ENCODE assay signal across 14 cellular contexts in genomic region chr9:94140418-94140780, GRCh38. TPM values are rescaled to one million over a fixed set of nuclear protein-coding genes. Genes with fewer than 3 reads are reported as not detected.
A peak's percentile ranks its signal among the peaks of the same experiment; 100 is the strongest.
DNase-seq lines count a peak whose midpoint lies in the region; ATAC-seq, FAIRE-seq and TF ChIP-seq lines count a peak whose summit lies in the region.
"Had no signal": no experiment of that assay in that cellular context is flagged by ENCODE, and none has a peak within 500 bp of the region (broad histone marks: within the 10 kb centered on the region; RNA-seq: fewer than 3 reads in every experiment).

No MANE protein-coding gene starts in this region.

- CTCF ChIA-PET in A549 (lab: Yijun Ruan, JAX), result interaction anchor here (1.1 to 1.7 kb wide), 3 partner anchors 19 to 72 kb away, joined by 3 to 7 read pairs (median 4); no protein-coding TSS in a partner anchor

- POLR2A ChIA-PET in A549 (lab: Yijun Ruan, JAX), result interaction anchor here (2.0 kb wide), 1 partner anchor 25 kb away, joined by 25 read pairs; no protein-coding TSS in a partner anchor

- H3K9me3 ChIP-seq in A549 (no peaks in the 10 kb centered on the region), adipocyte (ENCODE audit: control insufficient read depth, low read length) (no peaks in the 10 kb centered on the region)
- H3K9me3 ChIP-seq: BE2C had no signal

- TF ChIP-seq RAD21 in A549 (conservative IDR thresholded peaks at IDR 0.05 in 1 of 2, IDR thresholded peaks at IDR 0.05 in 1 of 2), result no peak

- WGBS in A549 (ENCODE audit: missing lambda C conversion rate), result 44% methylated on average over 4 of the region's 4 CpGs

- DNase-seq in A549 (ENCODE audit: low read depth in 1 of 2, low spot score in 1 of 2) (no peak), adipocyte (ENCODE audit: low read depth) (no peak), fibroblast of pulmonary artery (ENCODE audit: low read depth) (no peak), NCI-H2171 treated with DMSO at 0.1 percent for 48 hours (lab: John Stamatoyannopoulos, UW) (no peak)
- DNase-seq: activated CD4-positive, alpha-beta T cell treated with anti-CD3 and anti-CD28 coated beads, Interleukin-2, amount 10 ng/mL, durations not matched to agents 24 days and 14 days; naive thymus-derived CD4-positive, alpha-beta T cell; NCI-H1105; NCI-H69; stimulated activated naive CD4-positive, alpha-beta T cell treated with Interleukin-2 at 50 U/mL for 16 hours had no signal

- H3K4me3 ChIP-seq in A549, result no peak overlapping the region
- peak overlapping the region; percentile 63 for H3K4me3 ChIP-seq in adipocyte (ENCODE audit: low read length)
- H3K4me3 ChIP-seq in fibroblast of pulmonary artery (replicated peaks; ENCODE audit: low read depth, low read length), result peak overlapping the region; percentile 25
- H3K4me3 ChIP-seq in rectal smooth muscle tissue (ENCODE audit: low read length), result no peak overlapping the region

- peak overlapping the region; percentile 61 for H3K4me2 ChIP-seq in A549

- no peak for TF ChIP-seq CTCF in A549 (IDR thresholded peaks at IDR 0.05)
- TF ChIP-seq CTCF in fibroblast of pulmonary artery (IDR thresholded peaks at IDR 0.05; ENCODE audit: low read length, missing control alignments), result no peak

- TF ChIP-seq POLR2A in A549 (IDR thresholded peaks at IDR 0.05; ENCODE audit: low read length) (no peak), GM18505 (IDR thresholded peaks at IDR 0.05; ENCODE audit: borderline replicate concordance, extremely low read depth, insufficient read depth, insufficient read length) (no peak)

- H3K27ac ChIP-seq in A549, result peak overlapping the region; percentile 77 to 88
- H3K27ac ChIP-seq in rectal smooth muscle tissue (ENCODE audit: low read depth, low read length), result peak overlapping the region; percentile 83

- no peaks in the 10 kb centered on the region for H3K36me3 ChIP-seq in adipocyte (ENCODE audit: control insufficient read depth, insufficient read depth, low read length, severe bottlenecking)
- H3K36me3 ChIP-seq in rectal smooth muscle tissue (ENCODE audit: control insufficient read depth, insufficient read depth, low read length), result no peaks in the 10 kb centered on the region
- H3K36me3 ChIP-seq: BE2C had no signal

- H3K9ac ChIP-seq in adipocyte (ENCODE audit: low read length) (peak overlapping the region; percentile 69), rectal smooth muscle tissue (ENCODE audit: low read length) (no peak overlapping the region)

- TF ChIP-seq EP300 in A549 (IDR thresholded peaks at IDR 0.05), result no peak

- H3K27me3 ChIP-seq in adipocyte (replicated peaks; ENCODE audit: control insufficient read depth, insufficient read depth, low read length), result no peaks in the 10 kb centered on the region
- H3K27me3 ChIP-seq in rectal smooth muscle tissue (ENCODE audit: control insufficient read depth, insufficient read depth, low read length), result no peaks in the 10 kb centered on the region
- H3K27me3 ChIP-seq: BE2C had no signal

- H3K4me1 ChIP-seq in A549, result peaks cover 26% of the 10 kb centered on the region
- peaks cover 50% of the 10 kb centered on the region for H3K4me1 ChIP-seq in adipocyte (ENCODE audit: control insufficient read depth, insufficient read depth, low read length)
- H3K4me1 ChIP-seq in rectal smooth muscle tissue (ENCODE audit: control insufficient read depth, insufficient read depth, low read length), result peaks cover 15% of the 10 kb centered on the region

- ATAC-seq in A549 (no peak), HG02885 (IDR thresholded peaks at IDR 0.05; ENCODE audit: poor library complexity, unreplicated experiment) (no peak), GM18505 (IDR thresholded peaks at IDR 0.05; ENCODE audit: unreplicated experiment) (no peak), GM18909 (IDR thresholded peaks at IDR 0.05; ENCODE audit: poor library complexity, unreplicated experiment) (no peak)
- ATAC-seq: naive thymus-derived CD4-positive, alpha-beta T cell had no signal

- no peak for FAIRE-seq in A549 (lab: Jason Lieb, UNC)

TF ChIP-seq in A549, 52 proteins besides CTCF, POLR2A, EP300 and RAD21:
- TF ChIP-seq BCL3 (IDR thresholded peaks at IDR 0.05) (no peak), KDM5A (IDR thresholded peaks at IDR 0.05) (no peak), MAZ (IDR thresholded peaks at IDR 0.05; ENCODE audit: borderline replicate concordance, low read depth, low read length) (no peak), HOXB5 (CRISPR knock-in tag; IDR thresholded peaks at IDR 0.05) (no peak), PHF8 (IDR thresholded peaks at IDR 0.05; ENCODE audit: borderline replicate concordance, low read depth) (no peak), HDAC2 (IDR thresholded peaks at IDR 0.05) (no peak), GATA3 (IDR thresholded peaks at IDR 0.05; ENCODE audit: borderline replicate concordance) (no peak)

RNA-seq across cellular contexts. Expression of gene PTPDC1, which starts 56.1 kb away (rescaled TPM):
- 15.1 and 16.9 TPM in 2 replicates for polyA plus RNA-seq in A549 (2011; rRNA removed)
- 3.6 and 4.2 TPM in 2 replicates for polyA plus RNA-seq in A549 (2012; cell fraction: cytosol; rRNA removed)
- polyA plus RNA-seq in A549 (2012; cell fraction: nucleus; rRNA removed), result 5.1 and 7.0 TPM in 2 replicates
- polyA plus RNA-seq in A549 (2017; fragmentation: RNase III; extraction: RNeasy Plus Mini Kit Qiagen cat#74134 plus additional on column Dnase treatment), result 3.6 to 3.9 TPM (median 3.8 TPM) in 3 replicates
- polyA minus RNA-seq in A549 (2011; rRNA and poly(A)+ RNA removed), result 15.9 and 18.1 TPM in 2 replicates

Comparison
In these comparisons a context has a peak if more than half of its experiments do, and no peak if none do; other contexts are left out.
1. H3K4me3 ChIP-seq: peak in adipocyte (single experiment) and fibroblast of pulmonary artery (single experiment); none in A549 (single experiment) and rectal smooth muscle tissue (single experiment).